Comparison of ENCODE assay signal across 15 cellular contexts in genomic region chr10:88980836-88981235, GRCh38. TPM values are rescaled to one million over a fixed set of nuclear protein-coding genes. Genes with fewer than 3 reads are reported as not detected.
DNase-seq lines count a peak whose midpoint lies in the region; ATAC-seq and TF ChIP-seq lines count a peak whose summit lies in the region.
"Had no signal": no experiment of that assay in that cellular context is flagged by ENCODE, and none has a peak within 500 bp of the region (broad histone marks: within the 10 kb centered on the region; RNA-seq: fewer than 3 reads in every experiment).

No MANE protein-coding gene starts in this region.

- H3K27me3 ChIP-seq in osteoblast (ENCODE audit: insufficient read depth, low read length): no peaks in the 10 kb centered on the region
- H3K27me3 ChIP-seq in transverse colon: no peaks in the 10 kb centered on the region

- peaks cover 2% of the 10 kb centered on the region for H4K20me1 ChIP-seq in osteoblast (ENCODE audit: insufficient read depth, low read length)

- WGBS in adipose tissue, 3 donors: 64 to 76% (median 69%) methylated on average over 4 of the region's 4 CpGs
- WGBS in transverse colon (ENCODE audit: low coverage in 1 of 2), 2 donors: 62 to 92% methylated on average over 2 to 4 of the region's 4 CpGs

- TF ChIP-seq CTCF in osteoblast (IDR thresholded peaks at IDR 0.05; ENCODE audit: extremely low read depth, low read depth, low read length) (no peak), transverse colon (IDR thresholded peaks at IDR 0.05) (no peak), type B pancreatic cell (conservative IDR thresholded peaks at IDR 0.05) (no peak)

- H3K4me3 Mint-ChIP-seq in type B pancreatic cell: no peak overlapping the region
- H3K4me3 Mint-ChIP-seq: activated CD8-positive, alpha-beta memory T cell treated with anti-CD3 and anti-CD28 coated beads, Interleukin-2, amount 10 ng/mL, durations not matched to agents 7 days and 5 days; B cell; mesothelial cell of epicardium had no signal

- H3K4me3 ChIP-seq in osteoblast (ENCODE audit: insufficient read depth, low read length) (no peak overlapping the region), transverse colon (no peak overlapping the region)

- peaks cover 13% of the 10 kb centered on the region for H3K79me2 ChIP-seq in osteoblast (ENCODE audit: insufficient read depth, low read length)

- in situ Hi-C loops in transverse colon (cut with MboI; ENCODE audit: low pct_ligation_motif_present in 1 of 4, low pct_unique_long_range_greater_than_20kb in 1 of 4, low sequenced_read_pairs in 3 of 4): loop anchor here in 1 of 4 donors (10.0 kb wide), 1 partner anchor 46 kb away; no protein-coding TSS in a partner anchor

- H3K9me3 ChIP-seq in osteoblast (ENCODE audit: low read depth, low read length): no peaks in the 10 kb centered on the region
- no peaks in the 10 kb centered on the region for H3K9me3 ChIP-seq in transverse colon

- intact Hi-C loops in left cardiac atrium (cut with DNase I): no loop called here
- intact Hi-C loops in transverse colon (cut with DNase I; ENCODE audit: low total_unique reads): no loop called here

- H3K27ac Mint-ChIP-seq in type B pancreatic cell: no peak overlapping the region
- H3K27ac Mint-ChIP-seq: activated CD8-positive, alpha-beta memory T cell treated with anti-CD3 and anti-CD28 coated beads, Interleukin-2, amount 10 ng/mL, durations not matched to agents 7 days and 5 days; B cell had no signal

- peaks cover 21% of the 10 kb centered on the region for H3K4me1 Mint-ChIP-seq in type B pancreatic cell (ENCODE audit: unreplicated experiment)
- H3K4me1 Mint-ChIP-seq: B cell had no signal

- ATAC-seq in left cardiac atrium (peak; percentile 42 to 45), GM18861 (IDR thresholded peaks at IDR 0.05; ENCODE audit: unreplicated experiment) (no peak)
- ATAC-seq: activated CD8-positive, alpha-beta memory T cell treated with anti-CD3 and anti-CD28 coated beads, Interleukin-2, amount 10 ng/mL, durations not matched to agents 7 days and 5 days; foreskin keratinocyte had no signal

- H2AFZ ChIP-seq in osteoblast (ENCODE audit: low read length): no peak overlapping the region

- H3K36me3 ChIP-seq in osteoblast (ENCODE audit: insufficient read depth, low read length) (peaks cover 4% of the 10 kb centered on the region), transverse colon (no peaks in the 10 kb centered on the region)

- H3K9me3 Mint-ChIP-seq in type B pancreatic cell: no peaks in the 10 kb centered on the region

- no peaks in the 10 kb centered on the region for H3K36me3 Mint-ChIP-seq in type B pancreatic cell
- H3K36me3 Mint-ChIP-seq: mesothelial cell of epicardium had no signal

- no peak for TF ChIP-seq POLR2A in transverse colon (IDR thresholded peaks at IDR 0.05)

- DNase-seq in left cardiac atrium (no peak), osteoblast (ENCODE audit: insufficient read length, low spot score, missing footprints) (no peak), transverse colon (no peak), NCI-H2107 treated with DMSO at 0.1 percent for 48 hours (lab: John Stamatoyannopoulos, UW; ENCODE audit: unreplicated experiment) (no peak), type B pancreatic cell (ENCODE audit: extremely low spot score, unreplicated experiment) (no peak)
- DNase-seq: activated CD8-positive, alpha-beta memory T cell treated with anti-CD3 and anti-CD28 coated beads, Interleukin-2, amount 10 ng/mL, durations not matched to agents 7 days and 5 days; activated gamma-delta T cell; effector CD8-positive, alpha-beta T cell; foreskin keratinocyte; NCI-H187; NCI-H510A treated with DMSO at 0.1 percent for 48 hours had no signal

- H3K4me1 ChIP-seq in osteoblast (ENCODE audit: insufficient read depth, low read length) (peaks cover 25% of the 10 kb centered on the region), transverse colon (peaks cover 7 to 48% (median 27%) of the 10 kb centered on the region in 4 donors)

- no peaks in the 10 kb centered on the region for H3K27me3 Mint-ChIP-seq in type B pancreatic cell
- H3K27me3 Mint-ChIP-seq: activated CD8-positive, alpha-beta memory T cell treated with anti-CD3 and anti-CD28 coated beads, Interleukin-2, amount 10 ng/mL, durations not matched to agents 7 days and 5 days; B cell had no signal

- H3K27ac ChIP-seq in adipose tissue (ENCODE audit: low read depth, low read length): peak overlapping the region; percentile 54
- H3K27ac ChIP-seq in osteoblast (ENCODE audit: low read depth, low read length): no peak overlapping the region
- H3K27ac ChIP-seq in transverse colon: peak overlapping the region; percentile 72 to 83 (median 76)
- H3K27ac ChIP-seq: foreskin keratinocyte had no signal

- TF ChIP-seq EP300 in transverse colon (IDR thresholded peaks at IDR 0.05; ENCODE audit: low read depth): no peak

- H3K4me2 ChIP-seq in osteoblast (ENCODE audit: insufficient read depth, low read length): peak overlapping the region; percentile 15

RNA-seq across cellular contexts. Expression of gene FAS, which starts 9.8 kb away (rescaled TPM):
- polyA plus RNA-seq in adipose tissue: 10 to 100 TPM in 2 of 3 donors, 1 to 10 TPM in 1; 2.2 to 20.1 (median 14.0) TPM
- 1 to 10 TPM; 6.6 to 8.1 TPM for total RNA-seq in left cardiac atrium
- 49.6 and 62.5 TPM in 2 replicates for total RNA-seq in osteoblast
- 10 to 100 TPM in 3 of 4 donors, 1 to 10 TPM in 1; 9.0 to 58.5 (median 53.6) TPM for total RNA-seq in transverse colon
- total RNA-seq in type B pancreatic cell (ENCODE audit: low replicate concordance): 8.1 and 9.2 TPM in 2 replicates

RNA-seq across cellular contexts. Expression of gene ACTA2, which starts 28.3 kb away (rescaled TPM):
- polyA plus RNA-seq in adipose tissue: 100 to 1,000 TPM in 2 of 3 donors, 10 to 100 TPM in 1; 37.2 to 242 (median 231) TPM
- total RNA-seq in left cardiac atrium (1,000 to 10,000 TPM; 1,100 to 1,897 TPM), osteoblast (501 and 855 TPM in 2 replicates), transverse colon (1,000 to 10,000 TPM in 1 of 4 donors, 100 to 1,000 TPM in 3; 403 to 1,827 (median 457) TPM), type B pancreatic cell (ENCODE audit: low replicate concordance) (38.1 and 76.5 TPM in 2 replicates)
